8 cellular contexts compared by ENCODE assay signal in the genomic region with DNA sequence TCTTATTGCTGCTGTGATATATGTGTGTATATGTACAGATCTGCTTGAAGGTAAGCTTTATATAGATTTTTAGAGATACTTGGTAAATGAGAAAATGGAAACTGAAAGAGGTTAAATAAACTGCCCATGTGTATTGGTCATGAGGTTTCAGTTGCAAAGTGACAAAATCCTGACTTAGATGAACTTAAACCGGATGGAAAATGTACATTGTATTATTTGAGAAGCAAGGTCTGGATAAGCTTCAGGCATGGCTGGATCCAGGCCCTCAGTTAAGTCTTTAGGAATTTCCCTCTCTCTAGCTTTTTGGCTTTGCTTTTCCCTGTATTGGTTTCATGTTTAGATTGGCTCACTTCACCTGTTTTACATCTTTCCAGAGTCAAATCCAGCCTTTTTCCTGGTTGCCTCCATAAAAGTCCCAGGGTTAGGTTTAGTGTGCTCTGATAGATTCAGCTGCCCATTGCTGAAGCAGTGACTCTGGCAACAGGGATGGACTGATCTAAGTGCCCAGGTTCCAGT. TPM values are rescaled to one million over a fixed set of nuclear protein-coding genes. Genes with fewer than 3 reads are reported as not detected.
DNase-seq lines count a peak whose midpoint lies in the region; ATAC-seq and TF ChIP-seq lines count a peak whose summit lies in the region.
"Had no signal": no experiment of that assay in that cellular context is flagged by ENCODE, and none has a peak within 500 bp of the region (broad histone marks: within the 10 kb centered on the region; RNA-seq: fewer than 3 reads in every experiment).

No MANE protein-coding gene starts in this region.

- ATAC-seq in GM18861 (IDR thresholded peaks at IDR 0.05; ENCODE audit: unreplicated experiment): peak; percentile 65
- peak; percentile 34 for ATAC-seq in GM21825 (IDR thresholded peaks at IDR 0.05; ENCODE audit: unreplicated experiment)
- peak; percentile 69 for ATAC-seq in HG03571 (IDR thresholded peaks at IDR 0.05; ENCODE audit: unreplicated experiment)
- ATAC-seq in esophagus mucosa: no peak

- no peaks in the 10 kb centered on the region for H3K9me3 ChIP-seq in neutrophil

- TF ChIP-seq CTCF in neutrophil (IDR thresholded peaks at IDR 0.05): no peak

- H3K27ac ChIP-seq in neutrophil: peak overlapping the region; percentile 54
- H3K27ac ChIP-seq: parathyroid adenoma had no signal

- H3K36me3 ChIP-seq in neutrophil: no peaks in the 10 kb centered on the region

- DNase-seq in activated naive CD4-positive, alpha-beta T cell (lab: John Stamatoyannopoulos, UW): no peak
- no peak for DNase-seq in GM19238 (ENCODE audit: insufficient read length, low spot score)

- H3K4me3 ChIP-seq in neutrophil (ENCODE audit: low read depth in 1 of 2, low read length in 1 of 2): no peak overlapping the region

- no peaks in the 10 kb centered on the region for H3K27me3 ChIP-seq in neutrophil

- peaks cover 22 to 31% of the 10 kb centered on the region in 2 experiments for H3K4me1 ChIP-seq in neutrophil (ENCODE audit: control insufficient read depth in 1 of 2, insufficient read depth in 1 of 2, low read depth in 1 of 2, low read length in 1 of 2)

RNA-seq across cellular contexts. Expression of gene MAP1LC3B2, which starts 21.0 kb away (rescaled TPM):
- total RNA-seq in esophagus mucosa: 2.3 TPM
